14 cellular contexts compared by ENCODE assay signal in the genomic region with DNA sequence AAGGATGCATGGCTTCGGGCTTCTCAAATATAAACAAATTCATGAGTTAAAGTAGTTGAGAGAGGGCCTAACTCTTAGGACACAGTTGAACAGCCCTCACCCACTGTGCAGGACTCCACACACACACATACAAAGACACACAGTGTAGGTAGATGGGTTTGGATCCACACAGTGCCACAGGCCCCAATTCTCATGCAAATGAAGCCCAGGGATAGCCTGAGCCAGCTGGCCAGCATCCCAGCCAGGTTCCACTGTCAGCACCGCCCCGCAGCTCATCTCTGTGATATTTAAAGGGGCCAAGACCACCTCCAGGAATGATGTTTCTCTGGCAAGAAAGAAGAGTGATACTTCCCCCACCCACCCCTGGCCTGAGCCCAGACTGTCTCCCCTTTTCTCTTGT. TPM values are rescaled to one million over a fixed set of nuclear protein-coding genes. Genes with fewer than 3 reads are reported as not detected.
DNase-seq lines count a peak whose midpoint lies in the region; ATAC-seq, FAIRE-seq and TF ChIP-seq lines count a peak whose summit lies in the region.
"Had no signal": no experiment of that assay in that cellular context is flagged by ENCODE, and none has a peak within 500 bp of the region (broad histone marks: within the 10 kb centered on the region; RNA-seq: fewer than 3 reads in every experiment).

No MANE protein-coding gene starts in this region.

- H3K4me3 ChIP-seq in OCI-LY1 (ENCODE audit: low read depth, low read length, poor library complexity, severe bottlenecking): no peak overlapping the region
- no peak overlapping the region for H3K4me3 ChIP-seq in HepG2 (replicated peaks in 1 of 3; ENCODE audit: insufficient read depth in 1 of 3, low read depth in 2 of 3, low read length in 3 of 3)
- H3K4me3 ChIP-seq: gastrocnemius medialis had no signal

- H3K9me2 ChIP-seq in OCI-LY1 (ENCODE audit: low read depth, low read length): no peaks in the 10 kb centered on the region

- H3K79me2 ChIP-seq in OCI-LY1 (ENCODE audit: insufficient read depth, low read length) (no peaks in the 10 kb centered on the region), HepG2 (ENCODE audit: insufficient read depth, low read length) (no peaks in the 10 kb centered on the region)

- H3K4me2 ChIP-seq in OCI-LY1 (ENCODE audit: low read length): no peak overlapping the region
- no peak overlapping the region for H3K4me2 ChIP-seq in HepG2 (ENCODE audit: low read depth, low read length)

- H3K27ac ChIP-seq in OCI-LY1 (ENCODE audit: low read depth, low read length, poor library complexity, severe bottlenecking) (peak overlapping the region; percentile 27), HepG2 (ENCODE audit: extremely low read length, insufficient read depth, low read length) (no peak overlapping the region)
- H3K27ac ChIP-seq: gastrocnemius medialis had no signal

- no peaks in the 10 kb centered on the region for H4K20me1 ChIP-seq in OCI-LY1 (ENCODE audit: insufficient read depth, low read length)
- no peaks in the 10 kb centered on the region for H4K20me1 ChIP-seq in HepG2 (ENCODE audit: insufficient read depth, low read length)

- ATAC-seq in HepG2 (peak; percentile 34), GM21515 (IDR thresholded peaks at IDR 0.05; ENCODE audit: unreplicated experiment) (no peak)
- ATAC-seq: gastrocnemius medialis had no signal

- TF ChIP-seq CTCF in OCI-LY1 (IDR thresholded peaks at IDR 0.05; ENCODE audit: low read length) (no peak), HepG2 (CRISPR knock-in tag; IDR thresholded peaks at IDR 0.05) (no peak)

- H3K36me3 Mint-ChIP-seq in activated CD4-positive, alpha-beta memory T cell treated with anti-CD3 and anti-CD28 coated beads for 36 hours: no peaks in the 10 kb centered on the region

- no TSS peak for BruUV-seq in HepG2 (replicated peaks; lab: Mats Ljungman, UMichigan)

- TF ChIP-seq RAD21 in HepG2 (CRISPR knock-in tag; IDR thresholded peaks at IDR 0.05): no peak

- H3K9ac ChIP-seq in OCI-LY1 (ENCODE audit: low read length) (no peak overlapping the region), HepG2 (ENCODE audit: insufficient read depth, low read depth, low read length) (no peak overlapping the region)

- WGBS in HepG2 (ENCODE audit: low lambda C conversion rate): 25% methylated on average over 3 of the region's 3 CpGs

- H3K9me3 Mint-ChIP-seq in activated CD4-positive, alpha-beta memory T cell treated with anti-CD3 and anti-CD28 coated beads for 36 hours: no peaks in the 10 kb centered on the region
- H3K9me3 Mint-ChIP-seq: activated B cell treated with CpG ODN at 0.5 μM for 24 hours had no signal

- H3K36me3 ChIP-seq in OCI-LY1 (ENCODE audit: insufficient read depth, low read length) (no peaks in the 10 kb centered on the region; the same call in 1 of the 2 replicates), HepG2 (replicated peaks in 1 of 2; ENCODE audit: control insufficient read depth in 1 of 2, insufficient read depth in 2 of 2, low read length in 2 of 2) (no peaks in the 10 kb centered on the region)

- CTCF ChIA-PET in HepG2 (lab: Yijun Ruan, JAX; ENCODE audit: low intra/inter-chr PET ratio, low total read pairs): no interaction called here
- CTCF ChIA-PET in activated CD4-positive, alpha-beta memory T cell treated with anti-CD3 and anti-CD28 coated beads for 36 hours (lab: Charles Lee): no interaction called here

- no peaks in the 10 kb centered on the region for H3F3A ChIP-seq in OCI-LY1 (ENCODE audit: insufficient read depth, low read length)

- no peak overlapping the region for H3K27ac Mint-ChIP-seq in activated CD4-positive, alpha-beta memory T cell treated with anti-CD3 and anti-CD28 coated beads for 36 hours

- TF ChIP-seq EP300 in HepG2 (IDR thresholded peaks at IDR 0.05; ENCODE audit: low read depth in 2 of 2, low read length in 2 of 2): no peak
- TF ChIP-seq EP300 in HepG2 (CRISPR knock-in tag; IDR thresholded peaks at IDR 0.05; ENCODE audit: borderline replicate concordance): no peak

- in situ Hi-C loops in HepG2 (cut with HindIII; ENCODE audit: extremely low pct_ligation_motif_present, low pct_unique_long_range_greater_than_20kb): no loop called here

- H3K9me3 ChIP-seq in OCI-LY1 (ENCODE audit: low read length) (no peaks in the 10 kb centered on the region), HepG2 (ENCODE audit: low read length) (no peaks in the 10 kb centered on the region)
- H3K9me3 ChIP-seq: gastrocnemius medialis had no signal

- intact Hi-C loops in HepG2 (cut with micrococcal nuclease; ENCODE audit: unreplicated experiment): no loop called here
- intact Hi-C loops in activated CD4-positive, alpha-beta memory T cell treated with anti-CD3 and anti-CD28 coated beads for 36 hours (cut with micrococcal nuclease): no loop called here

- no peaks in the 10 kb centered on the region for H3K27me3 ChIP-seq in OCI-LY1 (ENCODE audit: insufficient read depth, low read length)
- no peaks in the 10 kb centered on the region for H3K27me3 ChIP-seq in HepG2 (ENCODE audit: control insufficient read depth in 1 of 2, insufficient read depth in 2 of 2, low read length in 2 of 2)
- H3K27me3 ChIP-seq: gastrocnemius medialis had no signal

- DNase-seq in ELF-1 (ENCODE audit: low read depth, low spot score) (peak; percentile 59), NCI-H1048 (lab: John Stamatoyannopoulos, UW) (peak; percentile 44), HepG2 (ENCODE audit: low spot score) (no peak), mesenteric fat pad (ENCODE audit: low spot score) (no peak)
- no peak for DNase-seq in stimulated activated CD8-positive, alpha-beta memory T cell treated with anti-CD3 and anti-CD28 coated beads, Interleukin-4, amount 100 ng/mL, for 48 hours
- DNase-seq in activated CD4-positive, alpha-beta memory T cell treated with anti-CD3 and anti-CD28 coated beads for 36 hours: no peak
- DNase-seq: activated B cell treated with CpG ODN at 0.5 μM for 24 hours, amygdala, gastrocnemius medialis, mesenchymal stem cell, SW 1271 had no signal

- H3K4me1 ChIP-seq in OCI-LY1 (ENCODE audit: insufficient read depth, low read length, severe bottlenecking) (peaks cover 22% of the 10 kb centered on the region), HepG2 (ENCODE audit: insufficient read depth, low read length) (no peaks in the 10 kb centered on the region)
- H3K4me1 ChIP-seq: gastrocnemius medialis had no signal

- TF ChIP-seq POLR2A in HepG2 (IDR thresholded peaks at IDR 0.05; ENCODE audit: insufficient read depth in 1 of 2, low read depth in 2 of 2, low read length in 2 of 2): no peak

- POLR2A ChIA-PET in HepG2 (lab: Yijun Ruan, JAX): no interaction called here
- POLR2A ChIA-PET in activated CD4-positive, alpha-beta memory T cell treated with anti-CD3 and anti-CD28 coated beads for 36 hours (lab: Charles Lee): no interaction called here

- H3K4me1 Mint-ChIP-seq in activated CD4-positive, alpha-beta memory T cell treated with anti-CD3 and anti-CD28 coated beads for 36 hours (ENCODE audit: low read depth): peaks cover 2% of the 10 kb centered on the region

- no peak overlapping the region for H3K4me3 Mint-ChIP-seq in activated CD4-positive, alpha-beta memory T cell treated with anti-CD3 and anti-CD28 coated beads for 36 hours

- no peaks in the 10 kb centered on the region for H3K27me3 Mint-ChIP-seq in activated CD4-positive, alpha-beta memory T cell treated with anti-CD3 and anti-CD28 coated beads for 36 hours
- H3K27me3 Mint-ChIP-seq: activated B cell treated with CpG ODN at 0.5 μM for 24 hours had no signal

- H2AFZ ChIP-seq in OCI-LY1 (ENCODE audit: low read length) (no peak overlapping the region), HepG2 (ENCODE audit: low read length) (no peak overlapping the region)

- FAIRE-seq in HepG2 (lab: Jason Lieb, UNC): no peak
- FAIRE-seq: D721Med had no signal

RNA-seq across cellular contexts. Expression of a gene that starts 11.7 kb away (rescaled TPM):
- total RNA-seq in HepG2 (2016; rRNA removed; fragmentation: Illumina TruSeq; extraction: Trizol): 6.1 and 7.0 TPM in 2 replicates
- total RNA-seq in HepG2 (2016; cell fraction: cytosol; rRNA removed; fragmentation: Illumina TruSeq; extraction: Trizol; ENCODE audit: low read depth): 2.8 and 3.3 TPM in 2 replicates
- 5.8 and 7.5 TPM in 2 replicates for total RNA-seq in HepG2 (2016; cell fraction: insoluble cytoplasmic fraction; rRNA removed; fragmentation: Illumina TruSeq; extraction: Trizol)
- 9.9 and 10.1 TPM in 2 replicates for total RNA-seq in HepG2 (2016; cell fraction: membrane; rRNA removed; fragmentation: Illumina TruSeq; extraction: Trizol)
- 8.9 and 10.1 TPM in 2 replicates for total RNA-seq in HepG2 (2016; cell fraction: nucleus; rRNA removed; fragmentation: Illumina TruSeq; extraction: Trizol)
- polyA plus RNA-seq in HepG2 (2011; rRNA removed): 2.6 and 2.9 TPM in 2 replicates
- polyA plus RNA-seq in HepG2 (2011; cell fraction: cytosol; rRNA removed): 1.8 and 3.3 TPM in 2 replicates
- polyA plus RNA-seq in HepG2 (2011; cell fraction: nucleus; rRNA removed): 5.3 and 6.1 TPM in 2 replicates
- polyA plus RNA-seq in HepG2 (2012): 5.5 and 7.2 TPM in 2 replicates
- 4.4 and 5.2 TPM in 2 replicates for polyA plus RNA-seq in HepG2 (2016; cell fraction: cytosol; fragmentation: Illumina TruSeq; extraction: Trizol; ENCODE audit: low read depth)
- polyA plus RNA-seq in HepG2 (2016; cell fraction: insoluble cytoplasmic fraction; fragmentation: Illumina TruSeq; extraction: Trizol; ENCODE audit: low read depth): 8.6 and 9.4 TPM in 2 replicates
- 10.8 and 11.1 TPM in 2 replicates for polyA plus RNA-seq in HepG2 (2016; cell fraction: membrane; fragmentation: Illumina TruSeq; extraction: Trizol; ENCODE audit: low read depth)
- 11.8 and 12.4 TPM in 2 replicates for polyA plus RNA-seq in HepG2 (2016; cell fraction: nucleus; fragmentation: Illumina TruSeq; extraction: Trizol; ENCODE audit: insufficient read depth, low read depth)
- 22.9 and 26.1 TPM in 2 replicates for polyA minus RNA-seq in HepG2 (2011; rRNA and poly(A)+ RNA removed; ENCODE audit: low replicate concordance)
- 6.5 and 8.0 TPM in 2 replicates for polyA minus RNA-seq in HepG2 (2011; cell fraction: cytosol; rRNA and poly(A)+ RNA removed)
- 3.4 and 5.5 TPM in 2 replicates for polyA minus RNA-seq in HepG2 (2011; cell fraction: nucleus; rRNA and poly(A)+ RNA removed)
- total RNA-seq in mesenteric fat pad: 81.0 TPM
- total RNA-seq in activated CD4-positive, alpha-beta memory T cell treated with anti-CD3 and anti-CD28 coated beads for 36 hours: 10 to 100 TPM; 10.7 to 11.4 TPM

RNA-seq across cellular contexts. Expression of a gene that starts 30.7 kb away (rescaled TPM):
- 8.8 and 12.2 TPM in 2 replicates for total RNA-seq in HepG2 (2016; rRNA removed; fragmentation: Illumina TruSeq; extraction: Trizol)
- total RNA-seq in HepG2 (2016; cell fraction: cytosol; rRNA removed; fragmentation: Illumina TruSeq; extraction: Trizol; ENCODE audit: low read depth): 8.5 and 9.2 TPM in 2 replicates
- 7.8 and 11.7 TPM in 2 replicates for total RNA-seq in HepG2 (2016; cell fraction: insoluble cytoplasmic fraction; rRNA removed; fragmentation: Illumina TruSeq; extraction: Trizol)
- total RNA-seq in HepG2 (2016; cell fraction: membrane; rRNA removed; fragmentation: Illumina TruSeq; extraction: Trizol): 7.7 and 7.9 TPM in 2 replicates
- 14.4 and 18.4 TPM in 2 replicates for total RNA-seq in HepG2 (2016; cell fraction: nucleus; rRNA removed; fragmentation: Illumina TruSeq; extraction: Trizol)
- 10.0 and 10.1 TPM in 2 replicates for polyA plus RNA-seq in HepG2 (2011; rRNA removed)
- 4.5 and 4.8 TPM in 2 replicates for polyA plus RNA-seq in HepG2 (2011; cell fraction: cytosol; rRNA removed)
- polyA plus RNA-seq in HepG2 (2011; cell fraction: nucleus; rRNA removed): 42.1 and 49.3 TPM in 2 replicates
- 8.4 and 8.8 TPM in 2 replicates for polyA plus RNA-seq in HepG2 (2012)
- 0.70 and 0.83 TPM in 2 replicates for polyA plus RNA-seq in HepG2 (2016; cell fraction: cytosol; fragmentation: Illumina TruSeq; extraction: Trizol; ENCODE audit: low read depth)
- 6.0 and 7.6 TPM in 2 replicates for polyA plus RNA-seq in HepG2 (2016; cell fraction: insoluble cytoplasmic fraction; fragmentation: Illumina TruSeq; extraction: Trizol; ENCODE audit: low read depth)
- 1.9 and 2.1 TPM in 2 replicates for polyA plus RNA-seq in HepG2 (2016; cell fraction: membrane; fragmentation: Illumina TruSeq; extraction: Trizol; ENCODE audit: low read depth)
- 27.9 and 28.8 TPM in 2 replicates for polyA plus RNA-seq in HepG2 (2016; cell fraction: nucleus; fragmentation: Illumina TruSeq; extraction: Trizol; ENCODE audit: insufficient read depth, low read depth)
- 28.6 and 30.6 TPM in 2 replicates for polyA minus RNA-seq in HepG2 (2011; rRNA and poly(A)+ RNA removed; ENCODE audit: low replicate concordance)
- 7.2 and 7.8 TPM in 2 replicates for polyA minus RNA-seq in HepG2 (2011; cell fraction: cytosol; rRNA and poly(A)+ RNA removed)
- polyA minus RNA-seq in HepG2 (2011; cell fraction: nucleus; rRNA and poly(A)+ RNA removed): 25.4 and 26.0 TPM in 2 replicates
- 69.9 TPM for total RNA-seq in mesenteric fat pad
- 10 to 100 TPM; 12.1 to 13.4 TPM for total RNA-seq in activated CD4-positive, alpha-beta memory T cell treated with anti-CD3 and anti-CD28 coated beads for 36 hours

Comparison
In these comparisons a context has a peak if more than half of its experiments do, and no peak if none do; other contexts are left out.
1. DNase-seq: peak in ELF-1 (single experiment) and NCI-H1048 (single experiment); none in HepG2 (single experiment), stimulated activated CD8-positive, alpha-beta memory T cell treated with anti-CD3 and anti-CD28 coated beads, Interleukin-4, amount 100 ng/mL, for 48 hours (single experiment), mesenteric fat pad (single experiment) and activated CD4-positive, alpha-beta memory T cell treated with anti-CD3 and anti-CD28 coated beads for 36 hours (single experiment).